ENCODE assay signal across 1 cellular context in the genomic region with DNA sequence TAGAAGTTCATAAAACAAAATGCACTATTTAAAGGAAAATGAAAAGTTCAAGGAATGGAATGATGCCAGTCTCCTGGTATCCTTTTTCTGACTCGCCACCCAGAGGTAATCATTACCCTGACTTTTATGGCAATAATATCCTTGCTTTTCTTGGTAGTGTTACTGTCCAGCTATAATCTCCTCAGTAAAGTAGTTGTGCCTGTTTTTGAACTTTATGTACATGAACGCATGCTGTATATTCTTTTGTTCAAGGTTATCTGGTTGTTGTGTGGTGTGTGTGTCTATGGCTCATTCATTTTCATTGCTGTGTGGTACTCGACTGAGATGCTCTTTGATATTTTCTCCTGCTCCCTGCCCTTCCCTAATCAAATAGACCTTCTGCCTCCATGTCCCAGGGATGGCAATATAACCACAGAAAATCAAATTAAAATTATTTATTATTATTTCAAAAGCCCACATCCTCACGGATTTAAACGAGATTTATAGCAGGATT.
TF ChIP-seq lines count a peak whose summit lies in the region.

No MANE protein-coding gene starts in this region.

TF ChIP-seq in liver, 16 proteins besides CTCF, POLR2A, EP300 and RAD21:
- TF ChIP-seq, protein P1, sequence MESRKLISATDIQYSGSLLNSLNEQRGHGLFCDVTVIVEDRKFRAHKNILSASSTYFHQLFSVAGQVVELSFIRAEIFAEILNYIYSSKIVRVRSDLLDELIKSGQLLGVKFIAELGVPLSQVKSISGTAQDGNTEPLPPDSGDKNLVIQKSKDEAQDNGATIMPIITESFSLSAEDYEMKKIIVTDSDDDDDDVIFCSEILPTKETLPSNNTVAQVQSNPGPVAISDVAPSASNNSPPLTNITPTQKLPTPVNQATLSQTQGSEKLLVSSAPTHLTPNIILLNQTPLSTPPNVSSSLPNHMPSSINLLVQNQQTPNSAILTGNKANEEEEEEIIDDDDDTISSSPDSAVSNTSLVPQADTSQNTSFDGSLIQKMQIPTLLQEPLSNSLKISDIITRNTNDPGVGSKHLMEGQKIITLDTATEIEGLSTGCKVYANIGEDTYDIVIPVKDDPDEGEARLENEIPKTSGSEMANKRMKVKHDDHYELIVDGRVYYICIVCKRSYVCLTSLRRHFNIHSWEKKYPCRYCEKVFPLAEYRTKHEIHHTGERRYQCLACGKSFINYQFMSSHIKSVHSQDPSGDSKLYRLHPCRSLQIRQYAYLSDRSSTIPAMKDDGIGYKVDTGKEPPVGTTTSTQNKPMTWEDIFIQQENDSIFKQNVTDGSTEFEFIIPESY (IDR thresholded peaks at IDR 0.05): no peak
- TF ChIP-seq NR2F2 (IDR thresholded peaks at IDR 0.05): no peak
- TF ChIP-seq FOXA1 (IDR thresholded peaks at IDR 0.05): peak; percentile 5
- TF ChIP-seq, protein P2, sequence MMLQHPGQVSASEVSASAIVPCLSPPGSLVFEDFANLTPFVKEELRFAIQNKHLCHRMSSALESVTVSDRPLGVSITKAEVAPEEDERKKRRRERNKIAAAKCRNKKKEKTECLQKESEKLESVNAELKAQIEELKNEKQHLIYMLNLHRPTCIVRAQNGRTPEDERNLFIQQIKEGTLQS (IDR thresholded peaks at IDR 0.05): peak; percentile 5
